Comparison of ENCODE assay signal across 8 cellular contexts in genomic region chr18:24398515-24398914, GRCh38. TPM values are rescaled to one million over a fixed set of nuclear protein-coding genes. Genes with fewer than 3 reads are reported as not detected.
DNase-seq lines count a peak whose midpoint lies in the region; ATAC-seq and TF ChIP-seq lines count a peak whose summit lies in the region.

No MANE protein-coding gene starts in this region.

- peaks cover 11% of the 10 kb centered on the region for H3K27me3 Mint-ChIP-seq in CD4-positive, alpha-beta T cell
- H3K27me3 Mint-ChIP-seq in natural killer cell (ENCODE audit: low read depth in 2 of 2) = peaks cover 8 to 10% of the 10 kb centered on the region in 2 donors

- CTCF ChIA-PET in CD4-positive, alpha-beta T cell (lab: Charles Lee) = no interaction called here

- POLR2A ChIA-PET in CD4-positive, alpha-beta T cell (lab: Charles Lee) = interaction anchor here (0.6 kb wide), 1 partner anchor 29 kb away, joined by 3 read pairs; no protein-coding TSS in a partner anchor

- peak overlapping the region; percentile 89 for H3K4me3 Mint-ChIP-seq in CD4-positive, alpha-beta T cell
- H3K4me3 Mint-ChIP-seq in natural killer cell = peak overlapping the region; percentile 81

- ATAC-seq in CD4-positive, alpha-beta T cell (ENCODE audit: poor library complexity) = no peak
- ATAC-seq in natural killer cell = no peak
- ATAC-seq in GM19463 (IDR thresholded peaks at IDR 0.05; ENCODE audit: unreplicated experiment) = no peak

- H3K27me3 ChIP-seq in CD4-positive, alpha-beta T cell (ENCODE audit: control insufficient read depth, insufficient read depth, low read length) = no peaks in the 10 kb centered on the region

- H3K9me3 Mint-ChIP-seq in CD4-positive, alpha-beta T cell = no peaks in the 10 kb centered on the region
- no peaks in the 10 kb centered on the region for H3K9me3 Mint-ChIP-seq in natural killer cell

- no peak for TF ChIP-seq CTCF in CD4-positive, alpha-beta T cell (IDR thresholded peaks at IDR 0.05)
- TF ChIP-seq CTCF in coronary artery (IDR thresholded peaks at IDR 0.05) (no peak), natural killer cell (IDR thresholded peaks at IDR 0.05) (no peak)

- H3K36me3 Mint-ChIP-seq in CD4-positive, alpha-beta T cell (ENCODE audit: low read depth) = no peaks in the 10 kb centered on the region
- H3K36me3 Mint-ChIP-seq in natural killer cell = no peaks in the 10 kb centered on the region

- H3K9me3 ChIP-seq in CD4-positive, alpha-beta T cell (ENCODE audit: control insufficient read depth, low read length) = no peaks in the 10 kb centered on the region

- DNase-seq in CD4-positive, alpha-beta T cell = no peak
- peak; percentile 83 for DNase-seq in M059J (ENCODE audit: low read depth)
- DNase-seq in coronary artery (ENCODE audit: low spot score) = no peak
- no peak for DNase-seq in natural killer cell
- DNase-seq in occipital lobe (lab: John Stamatoyannopoulos, UW) = no peak
- no peak for DNase-seq in GOT3 (lab: John Stamatoyannopoulos, UW)
- DNase-seq in hippocampal formation (lab: John Stamatoyannopoulos, UW) = no peak

- no peak overlapping the region for H3K27ac Mint-ChIP-seq in CD4-positive, alpha-beta T cell
- H3K27ac Mint-ChIP-seq in natural killer cell = no peak overlapping the region

- H3K4me3 ChIP-seq in coronary artery = peak overlapping the region; percentile 87

- H3K27ac ChIP-seq in CD4-positive, alpha-beta T cell (ENCODE audit: low read depth, low read length) = no peak overlapping the region
- H3K27ac ChIP-seq in coronary artery = peak overlapping the region; percentile 85 to 89

- intact Hi-C loops in CD4-positive, alpha-beta T cell (cut with DNase I, micrococcal nuclease) = no loop called here
- intact Hi-C loops in natural killer cell (cut with micrococcal nuclease) = no loop called here

- peaks cover 22% of the 10 kb centered on the region for H3K4me1 Mint-ChIP-seq in CD4-positive, alpha-beta T cell (ENCODE audit: low read depth)
- H3K4me1 Mint-ChIP-seq in natural killer cell = peaks cover 5 to 9% of the 10 kb centered on the region in 2 donors

RNA-seq across cellular contexts. Expression of gene OSBPL1A, which starts 0.9 kb away (rescaled TPM):
- total RNA-seq in CD4-positive, alpha-beta T cell = 1 to 10 TPM; 2.7 TPM
- 19.1 and 26.4 TPM in 2 replicates for total RNA-seq in M059J (2014; rRNA removed; shearing (Covaris generic))
- total RNA-seq in natural killer cell (10 to 100 TPM in 1 of 3 donors, 1 to 10 TPM in 2; 1.2 to 32.5 (median 1.5) TPM), occipital lobe (63.9 TPM)

RNA-seq across cellular contexts. Expression of gene IMPACT, which starts 28.0 kb away (rescaled TPM):
- total RNA-seq in CD4-positive, alpha-beta T cell = 10 to 100 TPM in 1 of 2 experiments, 1 to 10 TPM in 1; 8.4 to 10.6 TPM
- 16.5 and 24.3 TPM in 2 replicates for total RNA-seq in M059J (2014; rRNA removed; shearing (Covaris generic))
- total RNA-seq in natural killer cell = 10 to 100 TPM in 2 of 3 donors, 1 to 10 TPM in 1; 8.4 to 19.9 (median 12.2) TPM
- total RNA-seq in occipital lobe = 28.7 TPM
